8 cellular contexts compared by ENCODE assay signal in genomic region chr14:73740921-73741326, GRCh38. TPM values are rescaled to one million over a fixed set of nuclear protein-coding genes. Genes with fewer than 3 reads are reported as not detected.
A peak's percentile ranks its signal among the peaks of the same experiment; 100 is the strongest.
DNase-seq lines count a peak whose midpoint lies in the region; ATAC-seq and TF ChIP-seq lines count a peak whose summit lies in the region.

No MANE protein-coding gene starts in this region.

- H3K4me1 ChIP-seq in SK-N-SH (ENCODE audit: control insufficient read depth in 1 of 2, insufficient read depth in 2 of 2, low read depth in 1 of 2, low read length in 1 of 2): peaks cover 23 to 62% of the 10 kb centered on the region in 2 experiments; a peak in 3 of 4 replicates

- peaks cover 2 to 16% (median 3%) of the 10 kb centered on the region in 3 donors for H3K27me3 Mint-ChIP-seq in immature natural killer cell (ENCODE audit: low read depth in 3 of 3)
- no peaks in the 10 kb centered on the region for H3K27me3 Mint-ChIP-seq in stimulated activated naive B cell treated with anti-CD40 and anti-IgM and Interleukin-4, amounts not matched to agents 10 μg/mL and 1 μg/mL and 100 μg/mL, for 72 hours

- no peak for TF ChIP-seq EP300 in SK-N-SH (IDR thresholded peaks at IDR 0.05; ENCODE audit: borderline replicate concordance in 1 of 2, low read depth in 1 of 2, low read length in 1 of 2)

- peak overlapping the region in 1 of 2 experiments; percentile 9; a peak in 2 of 4 replicates for H3K27ac ChIP-seq in SK-N-SH (ENCODE audit: low read depth in 2 of 2, low read length in 1 of 2)

- H3K79me2 ChIP-seq in SK-N-SH (ENCODE audit: insufficient read depth): peaks cover 68% of the 10 kb centered on the region

- H3K4me3 Mint-ChIP-seq in immature natural killer cell: peak overlapping the region; percentile 76 to 92 (median 85)
- peak overlapping the region; percentile 63 to 81 for H3K4me3 Mint-ChIP-seq in stimulated activated naive B cell treated with anti-CD40 and anti-IgM and Interleukin-4, amounts not matched to agents 10 μg/mL and 1 μg/mL and 100 μg/mL, for 72 hours

- H3K4me1 Mint-ChIP-seq in immature natural killer cell: peaks cover 69 to 70% of the 10 kb centered on the region in 2 donors
- H3K4me1 Mint-ChIP-seq in stimulated activated naive B cell treated with anti-CD40 and anti-IgM and Interleukin-4, amounts not matched to agents 10 μg/mL and 1 μg/mL and 100 μg/mL, for 72 hours: peaks cover 62 to 72% of the 10 kb centered on the region in 2 donors

- 77% methylated on average over 4 of the region's 6 CpGs for WGBS in SK-N-SH (ENCODE audit: low lambda C conversion rate)

- no peak for ATAC-seq in SK-N-SH treated with all-trans-retinoic acid at 6 μM for 48 hours
- no peak for ATAC-seq in stimulated activated naive B cell treated with anti-CD40 and anti-IgM and Interleukin-4, amounts not matched to agents 10 μg/mL and 1 μg/mL and 100 μg/mL, for 72 hours (replicated peaks)
- no peak for ATAC-seq in HG03159 (IDR thresholded peaks at IDR 0.05; ENCODE audit: unreplicated experiment)

- no peak overlapping the region for H3K9ac ChIP-seq in SK-N-SH

- CTCF ChIA-PET in SK-N-SH (lab: Yijun Ruan, JAX): interaction anchor here (1.3 to 4.0 kb wide), 4 partner anchors 9 to 17 kb away, joined by 6 to 20 read pairs (median 8); no protein-coding TSS in a partner anchor

- H2AFZ ChIP-seq in SK-N-SH (ENCODE audit: low read depth): no peak overlapping the region

- no peaks in the 10 kb centered on the region for H3F3A ChIP-seq in SK-N-SH (replicated peaks; ENCODE audit: insufficient read depth)

- no peaks in the 10 kb centered on the region for H3K27me3 ChIP-seq in SK-N-SH (ENCODE audit: insufficient read depth)

- no peak for TF ChIP-seq RAD21 in SK-N-SH (IDR thresholded peaks at IDR 0.05; ENCODE audit: low read length)

- DNase-seq in SK-N-SH: peak; percentile 37
- peak; percentile 53 for DNase-seq in amniotic epithelial cell (ENCODE audit: low read depth)
- DNase-seq in immature natural killer cell: no peak
- DNase-seq in stimulated activated naive B cell treated with anti-CD40 and anti-IgM and Interleukin-4, amounts not matched to agents 10 μg/mL and 1 μg/mL and 100 μg/mL, for 72 hours: no peak
- DNase-seq in SW 1271 (lab: John Stamatoyannopoulos, UW): no peak
- DNase-seq in NCI-H1105 (lab: John Stamatoyannopoulos, UW): no peak

- POLR2A ChIA-PET in SK-N-SH (lab: Yijun Ruan, JAX): interaction anchor here (1.1 kb wide), 1 partner anchor 18 kb away, joined by 3 read pairs; no protein-coding TSS in a partner anchor

- H3K36me3 ChIP-seq in SK-N-SH (replicated peaks in 1 of 2; ENCODE audit: control insufficient read depth in 1 of 2, insufficient read depth in 2 of 2, low read length in 1 of 2): peaks cover 0 to 9% of the 10 kb centered on the region in 2 experiments

- H3K4me3 ChIP-seq in SK-N-SH (ENCODE audit: low read depth in 2 of 2, low read length in 1 of 2): no peak overlapping the region

- no peaks in the 10 kb centered on the region for H3K9me3 ChIP-seq in SK-N-SH

- H4K20me1 ChIP-seq in SK-N-SH (ENCODE audit: insufficient read depth): peaks cover 62% of the 10 kb centered on the region

- no peaks in the 10 kb centered on the region for H3K9me3 Mint-ChIP-seq in immature natural killer cell
- H3K9me3 Mint-ChIP-seq in stimulated activated naive B cell treated with anti-CD40 and anti-IgM and Interleukin-4, amounts not matched to agents 10 μg/mL and 1 μg/mL and 100 μg/mL, for 72 hours: no peaks in the 10 kb centered on the region

- no peaks in the 10 kb centered on the region for H3K9me2 ChIP-seq in SK-N-SH

- H3K27ac Mint-ChIP-seq in immature natural killer cell: peak overlapping the region; percentile 90 to 98 (median 96)
- H3K27ac Mint-ChIP-seq in stimulated activated naive B cell treated with anti-CD40 and anti-IgM and Interleukin-4, amounts not matched to agents 10 μg/mL and 1 μg/mL and 100 μg/mL, for 72 hours: peak overlapping the region; percentile 42

- H3K4me2 ChIP-seq in SK-N-SH: peak overlapping the region; percentile 60

- H3K36me3 Mint-ChIP-seq in immature natural killer cell: peaks cover 0 to 8% (median 0%) of the 10 kb centered on the region in 3 donors
- peaks cover 27 to 34% of the 10 kb centered on the region in 2 donors for H3K36me3 Mint-ChIP-seq in stimulated activated naive B cell treated with anti-CD40 and anti-IgM and Interleukin-4, amounts not matched to agents 10 μg/mL and 1 μg/mL and 100 μg/mL, for 72 hours

- TF ChIP-seq CTCF in SK-N-SH (IDR thresholded peaks at IDR 0.05): no peak

TF ChIP-seq in SK-N-SH, 30 proteins besides CTCF, POLR2A, EP300 and RAD21:
- TF ChIP-seq RCOR1 (IDR thresholded peaks at IDR 0.05; ENCODE audit: low read length): no peak
- no peak for TF ChIP-seq PBX3 (IDR thresholded peaks at IDR 0.05)
- TF ChIP-seq EZH2phosphoT487 (IDR thresholded peaks at IDR 0.05; ENCODE audit: borderline replicate concordance, low read depth): no peak
- TF ChIP-seq RFX5 (IDR thresholded peaks at IDR 0.05; ENCODE audit: low read length): no peak
- TF ChIP-seq JUND (IDR thresholded peaks at IDR 0.05): no peak
- no peak for TF ChIP-seq ZBTB33 (IDR thresholded peaks at IDR 0.05; ENCODE audit: borderline replicate concordance, low read depth)
- no peak for TF ChIP-seq SIN3A (IDR thresholded peaks at IDR 0.05; ENCODE audit: borderline replicate concordance, low read depth, low read length)
- no peak for TF ChIP-seq POLR2AphosphoS5 (IDR thresholded peaks at IDR 0.05; ENCODE audit: low read depth, low read length)

TF ChIP-seq in SK-N-SH treated with all-trans-retinoic acid at 6 μM for 48 hours, 23 proteins besides CTCF, POLR2A, EP300 and RAD21 (continues in another document):
- TF ChIP-seq ISL1 (CRISPR knock-in tag; IDR thresholded peaks at IDR 0.05): no peak
- no peak for TF ChIP-seq BACH2 (CRISPR knock-in tag; IDR thresholded peaks at IDR 0.05; ENCODE audit: borderline replicate concordance)
- no peak for TF ChIP-seq CSRNP3 (CRISPR knock-in tag; IDR thresholded peaks at IDR 0.05)
- TF ChIP-seq GLIS3 (CRISPR knock-in tag; IDR thresholded peaks at IDR 0.05): no peak
- no peak for TF ChIP-seq CSDC2 (CRISPR knock-in tag; IDR thresholded peaks at IDR 0.05)
- no peak for TF ChIP-seq TOX (CRISPR knock-in tag; IDR thresholded peaks at IDR 0.05; ENCODE audit: borderline replicate concordance)
- no peak for TF ChIP-seq ARNTL (CRISPR knock-in tag; IDR thresholded peaks at IDR 0.05; ENCODE audit: borderline replicate concordance, low read depth)
- TF ChIP-seq CREB5 (CRISPR knock-in tag; IDR thresholded peaks at IDR 0.05; ENCODE audit: low read depth): no peak
- no peak for TF ChIP-seq TSHZ2 (CRISPR knock-in tag; IDR thresholded peaks at IDR 0.05)
- no peak for TF ChIP-seq ZNF565 (CRISPR knock-in tag; conservative IDR thresholded peaks at IDR 0.05; ENCODE audit: low read depth)

RNA-seq across cellular contexts. Expression of gene PNMA1, which starts 26.7 kb away (rescaled TPM):
- polyA plus RNA-seq in SK-N-SH (2012; rRNA removed) (19.5 and 31.5 TPM in 2 replicates), immature natural killer cell (10 to 100 TPM; 19.6 to 39.2 (median 23.8) TPM)
- polyA plus RNA-seq in SK-N-SH (2012; cell fraction: cytosol; rRNA removed): 40.3 and 44.6 TPM in 2 replicates
- polyA plus RNA-seq in SK-N-SH (2012; cell fraction: nucleus; rRNA removed): 28.6 and 29.8 TPM in 2 replicates

Comparison
In these comparisons a context has a peak if more than half of its experiments do, and no peak if none do; other contexts are left out.
1. DNase-seq: peak in SK-N-SH (single experiment) and amniotic epithelial cell (single experiment); none in immature natural killer cell (0 of 3), stimulated activated naive B cell treated with anti-CD40 and anti-IgM and Interleukin-4, amounts not matched to agents 10 μg/mL and 1 μg/mL and 100 μg/mL, for 72 hours (single experiment), SW 1271 (0 of 2) and NCI-H1105 (single experiment).